8 cellular contexts compared by ENCODE assay signal in the genomic region with DNA sequence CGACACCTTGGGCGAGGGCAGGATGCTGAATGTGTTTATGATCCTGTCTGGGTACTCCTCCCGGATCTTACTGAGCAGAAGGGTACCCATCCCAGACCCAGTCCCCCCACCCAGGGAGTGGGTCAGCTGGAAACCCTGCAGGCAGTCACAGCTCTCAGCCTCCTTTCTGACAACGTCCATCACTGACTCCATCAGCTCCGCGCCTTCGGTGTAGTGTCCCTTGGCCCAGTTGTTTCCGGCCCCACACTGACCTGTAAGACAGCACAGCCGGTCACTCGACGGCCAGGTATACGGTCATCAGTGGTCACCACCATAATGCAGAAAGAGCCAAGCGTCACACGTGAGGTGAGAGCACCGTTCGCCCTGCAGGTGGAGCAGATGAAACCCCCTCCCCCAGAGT. TPM values are rescaled to one million over a fixed set of nuclear protein-coding genes. Genes with fewer than 3 reads are reported as not detected.
"Had no signal": no experiment of that assay in that cellular context is flagged by ENCODE, and none has a peak within 500 bp of the region (broad histone marks: within the 10 kb centered on the region; RNA-seq: fewer than 3 reads in every experiment).

No MANE protein-coding gene starts in this region.

RNA-seq across cellular contexts. Expression of a gene that starts 1.2 kb away (rescaled TPM):
- total RNA-seq: OCI-LY7, PC-3, Peyer's patch, Right ventricle myocardium inferior, Right ventricle myocardium superior, RPMI7951, SJCRH30, SK-MEL-5 had no signal
